ENCODE assay signal across 8 cellular contexts in genomic region chr13:31538067-31539042, GRCh38.
A peak's percentile ranks its signal among the peaks of the same experiment; 100 is the strongest.
DNase-seq lines count a peak whose midpoint lies in the region; ATAC-seq, FAIRE-seq and TF ChIP-seq lines count a peak whose summit lies in the region.

No MANE protein-coding gene starts in this region.

- H2AFZ ChIP-seq in H1 (ENCODE audit: low read length) = no peak overlapping the region

- no peak overlapping the region for H2BK15ac ChIP-seq in H1 (ENCODE audit: low read length)

- H2AK5ac ChIP-seq in H1 (ENCODE audit: low read depth, low read length) = no peak overlapping the region

- no peak overlapping the region for H3K4me3 ChIP-seq in H1 (ENCODE audit: extremely low read depth in 1 of 4, insufficient read depth in 2 of 4, low read depth in 3 of 4, low read length in 4 of 4)

- no peaks in the 10 kb centered on the region for H3K4me1 ChIP-seq in H1 (replicated peaks in 1 of 4; ENCODE audit: control insufficient read depth in 3 of 4, insufficient read depth in 4 of 4, low read length in 3 of 4)

- H2BK12ac ChIP-seq in H1 (ENCODE audit: low read depth, low read length) = no peak overlapping the region

- no peaks in the 10 kb centered on the region for H3K36me3 ChIP-seq in H1 (ENCODE audit: control insufficient read depth in 2 of 4, insufficient read depth in 4 of 4, low read length in 3 of 4)

- no peak overlapping the region for H3K9ac ChIP-seq in H1 (replicated peaks in 1 of 4; ENCODE audit: extremely low read depth in 1 of 4, low read depth in 3 of 4, low read length in 3 of 4)

- CTCF ChIA-PET in H1 (lab: Charles Lee; ENCODE audit: partially characterized antibody) = interaction anchor here (0.6 to 3.5 kb wide), 50 partner anchors 8 to 279 kb away, joined by 3 to 28 read pairs (median 4); partner anchors contain the start of gene RXFP2

- H3K23me2 ChIP-seq in H1 (ENCODE audit: low read depth, low read length) = no peaks in the 10 kb centered on the region; the same call in 1 of the 2 replicates

- TF ChIP-seq EP300 in H1 (IDR thresholded peaks at IDR 0.05; ENCODE audit: borderline replicate concordance in 1 of 2, low read depth in 2 of 2, low read length in 2 of 2) = no peak

- H3K23ac ChIP-seq in H1 (ENCODE audit: insufficient read length) = no peak overlapping the region

- H3K9me3 ChIP-seq in H1 (ENCODE audit: insufficient read depth in 2 of 2, low read depth in 1 of 2, low read length in 1 of 2) = no peaks in the 10 kb centered on the region

- no peak overlapping the region for H4K5ac ChIP-seq in H1 (ENCODE audit: insufficient read length, low read depth, low read length)

- H3K79me1 ChIP-seq in H1 (ENCODE audit: low read depth, low read length) = no peaks in the 10 kb centered on the region

- TF ChIP-seq POLR2A in H1 (IDR thresholded peaks at IDR 0.05; ENCODE audit: control extremely low read depth in 1 of 2, low read depth in 2 of 2, low read length in 2 of 2) = no peak

- no peaks in the 10 kb centered on the region for H3K79me2 ChIP-seq in H1 (ENCODE audit: control insufficient read depth in 1 of 2, insufficient read depth in 2 of 2, low read length in 2 of 2)

- no peak overlapping the region for H2BK120ac ChIP-seq in H1 (replicated peaks; ENCODE audit: low read depth, low read length)

- FAIRE-seq in H1 (lab: Jason Lieb, UNC) (peak; percentile 48), frontal cortex (lab: Jason Lieb, UNC) (no peak)

- TF ChIP-seq CTCF in GM12873 (IDR thresholded peaks at IDR 0.05; ENCODE audit: insufficient read depth, low read depth, low read length, missing control alignments) (peak; percentile 29), H1 (IDR thresholded peaks at IDR 0.05; ENCODE audit: control extremely low read depth in 1 of 3, insufficient read depth in 1 of 3, low read depth in 1 of 3, low read length in 3 of 3) (peak; percentile 4 to 66 (median 59))

- H3K4ac ChIP-seq in H1 (replicated peaks; ENCODE audit: insufficient read length, low read depth, low read length) = no peak overlapping the region

- H4K20me1 ChIP-seq in H1 (replicated peaks in 1 of 2; ENCODE audit: control insufficient read depth in 1 of 2, insufficient read depth in 2 of 2, low read length in 2 of 2) = no peaks in the 10 kb centered on the region

- H2BK20ac ChIP-seq in H1 (ENCODE audit: low read length) = no peak overlapping the region

- POLR2A ChIA-PET in H1 (lab: Charles Lee; ENCODE audit: partially characterized antibody) = interaction anchor here (0.8 kb wide), 1 partner anchor 45 kb away, joined by 3 read pairs; no protein-coding TSS in a partner anchor

- H3K27me3 ChIP-seq in H1 (replicated peaks in 1 of 4; ENCODE audit: control insufficient read depth in 3 of 4, extremely low read depth in 1 of 4, insufficient read depth in 3 of 4, low read length in 3 of 4) = no peaks in the 10 kb centered on the region

- H2BK5ac ChIP-seq in H1 (ENCODE audit: low read depth, low read length) = no peak overlapping the region

- WGBS in H1 (ENCODE audit: extremely low coverage in 1 of 2, insufficient coverage in 1 of 2, insufficient read length in 1 of 2, insufficient replicate concordance in 2 of 2, low coverage in 1 of 2, low lambda C conversion rate in 2 of 2, missing lambda C conversion rate in 1 of 2), 2 experiments = 64% methylated on average over 6 of the region's 6 CpGs; no CpG with 5 or more reads in 1 of the 2 experiments

- no peak overlapping the region for H3K56ac ChIP-seq in H1 (replicated peaks; ENCODE audit: insufficient read length, low read depth, low read length)

- peak; percentile 72 to 91 for DNase-seq in NOMO-1 (lab: John Stamatoyannopoulos, UW; ENCODE audit: unreplicated experiment in 2 of 2)
- no peak for DNase-seq in H1 (ENCODE audit: low read depth in 1 of 2, low spot score in 2 of 2)
- peak; percentile 16 for DNase-seq in pons (ENCODE audit: low spot score)
- DNase-seq in NCI-H187 treated with DMSO at 0.1 percent for 48 hours (lab: John Stamatoyannopoulos, UW) = no peak
- DNase-seq in frontal cortex (ENCODE audit: low spot score in 2 of 2) = no peak

- no peak overlapping the region for H3K14ac ChIP-seq in H1 (ENCODE audit: insufficient read length)

- H3K18ac ChIP-seq in H1 (ENCODE audit: extremely low read depth, low read length) = no peak overlapping the region

- TF ChIP-seq RAD21 in H1 (IDR thresholded peaks at IDR 0.05 in 1 of 2, conservative IDR thresholded peaks at IDR 0.05 in 1 of 2; ENCODE audit: low read depth in 2 of 2, low read length in 2 of 2) = peak; percentile 75 to 80

- no peak overlapping the region for H4K91ac ChIP-seq in H1 (replicated peaks; ENCODE audit: insufficient read length, low read length)

- no peak overlapping the region for H3K27ac ChIP-seq in H1 (ENCODE audit: low read depth, low read length)

- ATAC-seq in HG03175 (IDR thresholded peaks at IDR 0.05; ENCODE audit: unreplicated experiment) = no peak
- no peak for ATAC-seq in HG03045 (IDR thresholded peaks at IDR 0.05; ENCODE audit: unreplicated experiment)

- H4K8ac ChIP-seq in H1 (ENCODE audit: extremely low read depth, insufficient read depth, low read length) = no peak overlapping the region

- no peak overlapping the region for H3K4me2 ChIP-seq in H1 (ENCODE audit: insufficient read depth in 1 of 2, low read depth in 2 of 2, low read length in 2 of 2)

TF ChIP-seq in H1, 55 proteins besides CTCF, POLR2A, EP300 and RAD21:
- TF ChIP-seq SUZ12 (IDR thresholded peaks at IDR 0.05; ENCODE audit: low read length) (no peak), BACH1 (IDR thresholded peaks at IDR 0.05; ENCODE audit: low read length) (no peak), RFX5 (IDR thresholded peaks at IDR 0.05; ENCODE audit: borderline replicate concordance, low read depth, low read length) (no peak), CTBP2 (IDR thresholded peaks at IDR 0.05; ENCODE audit: borderline replicate concordance, insufficient read depth, insufficient read length, low read length) (no peak), RNF2 (IDR thresholded peaks at IDR 0.05; ENCODE audit: borderline replicate concordance, low read depth, low read length, missing control alignments, poor library complexity, severe bottlenecking) (no peak), CHD2 (IDR thresholded peaks at IDR 0.05; ENCODE audit: low read length) (no peak), CEBPB (IDR thresholded peaks at IDR 0.05; ENCODE audit: low read depth, low read length) (no peak), RXRA (IDR thresholded peaks at IDR 0.05; ENCODE audit: insufficient read depth, low read depth, low read length) (no peak), GABPA (IDR thresholded peaks at IDR 0.05; ENCODE audit: borderline replicate concordance, insufficient read depth, low read length) (no peak), ASH2L (IDR thresholded peaks at IDR 0.05; ENCODE audit: low read length) (no peak)

Comparison
In these comparisons a context has a peak if more than half of its experiments do, and no peak if none do; other contexts are left out.
1. DNase-seq: peak in NOMO-1 (2 of 2) and pons (single experiment); none in H1 (0 of 2), NCI-H187 treated with DMSO at 0.1 percent for 48 hours (single experiment) and frontal cortex (0 of 2).